In the genomic region with DNA sequence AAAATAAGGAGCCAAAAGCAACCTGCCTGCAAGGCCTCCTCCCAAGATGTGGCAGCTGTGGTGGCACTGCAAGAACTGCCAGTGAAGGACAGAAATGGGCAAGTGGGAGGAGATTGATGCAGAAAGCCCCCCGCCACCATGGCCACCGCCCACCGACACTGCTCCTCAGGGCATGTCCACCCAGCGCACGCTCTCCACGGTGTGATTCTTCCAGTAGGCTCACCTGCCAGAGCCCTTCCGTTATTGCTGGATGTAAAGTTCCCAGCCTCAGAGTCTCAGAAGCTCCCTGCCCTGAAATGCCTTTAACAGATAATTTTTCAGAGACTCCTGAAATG, we compare ENCODE assay signal across 11 cellular contexts.
"Had no signal": no experiment of that assay in that cellular context is flagged by ENCODE, and none has a peak within 500 bp of the region (broad histone marks: within the 10 kb centered on the region; RNA-seq: fewer than 3 reads in every experiment).

No MANE protein-coding gene starts in this region.

- H3K36me3 ChIP-seq: colonic mucosa, left ventricle myocardium inferior had no signal

- H3K4me1 Mint-ChIP-seq: activated naive CD4-positive, alpha-beta T cell treated with anti-CD3 and anti-CD28 coated beads, Interleukin-2, amount 10 ng/mL, durations not matched to agents 7 days and 5 days had no signal

- H3K4me1 ChIP-seq: colonic mucosa, testis had no signal

- FAIRE-seq: endometrium had no signal

- H3K27ac ChIP-seq: colonic mucosa, left ventricle myocardium inferior, testis had no signal

- H3K4me3 ChIP-seq: colonic mucosa, left ventricle myocardium inferior, testis had no signal

- H3K27me3 ChIP-seq: colonic mucosa, testis had no signal

- DNase-seq: activated CD4-positive, CD25-positive, alpha-beta regulatory T cell treated with anti-CD3 and anti-CD28 coated beads, Interleukin-2, amount 50 U/mL, for 72 hours; stimulated activated CD4-positive, alpha-beta T cell treated with anti-CD3 and anti-CD28 coated beads, Interleukin-4, amount 100 ng/mL, for 24 hours; T-helper 1 cell; T1000; testis had no signal

- H3K36me3 Mint-ChIP-seq: activated naive CD4-positive, alpha-beta T cell treated with anti-CD3 and anti-CD28 coated beads, Interleukin-2, amount 10 ng/mL, durations not matched to agents 7 days and 5 days had no signal

- H3K9me3 ChIP-seq: colonic mucosa, left ventricle myocardium inferior, testis had no signal

- H3K27ac Mint-ChIP-seq: activated naive CD4-positive, alpha-beta T cell treated with anti-CD3 and anti-CD28 coated beads, Interleukin-2, amount 10 ng/mL, durations not matched to agents 7 days and 5 days; activated T-helper 1 cell treated with anti-CD3 and anti-CD28 coated beads, Interleukin-12 subunit alpha, Interleukin-12 subunit beta, Interleukin-2, Interleukin-4 antibody, amounts not matched to agents 30 ng/mL and 10 ng/mL and 1 ng/mL, durations not matched to agents 14 hours and 24 hours and 36 hours; stimulated activated naive CD8-positive, alpha-beta T cell treated with anti-CD3 and anti-CD28 coated beads, Interleukin-15, Interleukin-2, amounts not matched to agents 100 ng/mL and 50 ng/mL, for 24 hours had no signal

- H3K4me3 Mint-ChIP-seq: activated naive CD4-positive, alpha-beta T cell treated with anti-CD3 and anti-CD28 coated beads, Interleukin-2, amount 10 ng/mL, durations not matched to agents 7 days and 5 days; activated T-helper 1 cell treated with anti-CD3 and anti-CD28 coated beads, Interleukin-12 subunit alpha, Interleukin-12 subunit beta, Interleukin-2, Interleukin-4 antibody, amounts not matched to agents 30 ng/mL and 10 ng/mL and 1 ng/mL, durations not matched to agents 14 hours and 24 hours and 36 hours; stimulated activated naive CD8-positive, alpha-beta T cell treated with anti-CD3 and anti-CD28 coated beads, Interleukin-15, Interleukin-2, amounts not matched to agents 100 ng/mL and 50 ng/mL, for 24 hours had no signal

- H3K9me3 Mint-ChIP-seq: activated naive CD4-positive, alpha-beta T cell treated with anti-CD3 and anti-CD28 coated beads, Interleukin-2, amount 10 ng/mL, durations not matched to agents 7 days and 5 days; activated T-helper 1 cell treated with anti-CD3 and anti-CD28 coated beads, Interleukin-12 subunit alpha, Interleukin-12 subunit beta, Interleukin-2, Interleukin-4 antibody, amounts not matched to agents 30 ng/mL and 10 ng/mL and 1 ng/mL, durations not matched to agents 14 hours and 24 hours and 36 hours; stimulated activated naive CD8-positive, alpha-beta T cell treated with anti-CD3 and anti-CD28 coated beads, Interleukin-15, Interleukin-2, amounts not matched to agents 100 ng/mL and 50 ng/mL, for 24 hours had no signal
